8 cellular contexts compared by ENCODE assay signal in the genomic region with DNA sequence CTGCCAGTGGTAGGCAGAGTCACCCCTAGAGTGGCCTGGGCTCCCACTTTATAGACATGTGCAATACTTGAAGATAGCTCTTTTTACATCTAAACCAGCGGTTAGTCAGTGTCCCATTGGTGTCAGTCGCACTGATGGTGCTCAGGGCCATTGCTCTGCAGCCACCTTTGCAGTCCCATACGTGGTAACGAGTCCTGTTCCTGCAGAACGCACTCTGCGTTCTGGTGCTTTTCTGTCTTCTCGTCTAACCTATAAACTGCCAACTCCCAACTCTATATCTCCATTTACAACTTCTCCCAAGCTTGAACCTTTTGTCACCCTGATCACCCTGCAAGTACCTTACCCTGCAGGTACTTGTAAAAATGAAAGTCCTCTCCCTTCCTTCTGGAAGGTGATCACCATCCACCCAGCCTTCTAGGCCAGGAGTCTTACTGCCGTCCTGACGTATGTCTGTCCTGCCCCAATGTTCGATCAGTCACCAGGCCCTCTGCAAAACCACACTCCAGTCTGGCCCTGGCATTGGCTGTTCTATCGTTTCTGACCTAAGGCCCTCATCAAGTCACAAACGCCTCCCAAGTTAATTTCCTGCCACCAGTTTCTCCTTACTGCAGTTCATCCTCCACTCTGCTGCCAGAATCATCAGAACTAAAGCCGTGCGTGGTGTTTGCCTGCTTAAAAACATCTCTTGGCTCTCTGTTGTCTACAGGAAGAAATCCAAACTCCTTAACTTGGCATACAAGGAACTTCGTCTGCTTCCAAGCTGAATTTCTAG. TPM values are rescaled to one million over a fixed set of nuclear protein-coding genes. Genes with fewer than 3 reads are reported as not detected.
DNase-seq lines count a peak whose midpoint lies in the region; ATAC-seq and TF ChIP-seq lines count a peak whose summit lies in the region.

No MANE protein-coding gene starts in this region.

- no peaks in the 10 kb centered on the region for H3K9me3 ChIP-seq in CD4-positive, CD25-positive, alpha-beta regulatory T cell (ENCODE audit: control insufficient read depth in 2 of 2, low read length in 2 of 2)
- no peaks in the 10 kb centered on the region for H3K9me3 ChIP-seq in SK-N-MC (ENCODE audit: low read depth, low read length)
- H3K9me3 ChIP-seq in psoas muscle = no peaks in the 10 kb centered on the region

- DNase-seq in CD4-positive, CD25-positive, alpha-beta regulatory T cell = no peak
- no peak for DNase-seq in SK-N-MC (ENCODE audit: low read depth, low spot score)
- DNase-seq in fibroblast of the aortic adventitia (ENCODE audit: low read depth) = peak; percentile 57
- DNase-seq in psoas muscle = no peak
- no peak for DNase-seq in SK-N-DZ (ENCODE audit: low spot score)
- DNase-seq in activated effector memory CD4-positive, alpha-beta T cell treated with anti-CD3 and anti-CD28 coated beads, Interleukin-2, amount 50 U/mL, for 16 hours = no peak
- DNase-seq in activated gamma-delta T cell (lab: John Stamatoyannopoulos, UW) = no peak

- H3K4me3 Mint-ChIP-seq in CD4-positive, CD25-positive, alpha-beta regulatory T cell = peak overlapping the region in 3 of 4 donors; percentile 5 to 60 (median 19)

- intact Hi-C loops in psoas muscle (cut with DNase I) = loop anchor here in 1 of 2 donors (10.0 kb wide), 1 partner anchor 99 kb away; no protein-coding TSS in a partner anchor

- TF ChIP-seq CTCF in fibroblast of the aortic adventitia (IDR thresholded peaks at IDR 0.05; ENCODE audit: insufficient read depth, low read length) (no peak), psoas muscle (IDR thresholded peaks at IDR 0.05) (no peak)

- no peak for ATAC-seq in CD4-positive, CD25-positive, alpha-beta regulatory T cell (ENCODE audit: low read depth in 2 of 2)
- ATAC-seq in psoas muscle = peak; percentile 34 to 71 (median 58)
- ATAC-seq in HG03354 (IDR thresholded peaks at IDR 0.05; ENCODE audit: poor library complexity, severe bottlenecking, unreplicated experiment) = no peak

- H3K27ac Mint-ChIP-seq in CD4-positive, CD25-positive, alpha-beta regulatory T cell = peak overlapping the region; percentile 9 to 76 (median 68)

- peak overlapping the region; percentile 44 for H3K9ac ChIP-seq in SK-N-MC (ENCODE audit: insufficient read length)

- 34 to 53% (median 38%) methylated on average over 14 to 15 of the region's 15 CpGs for WGBS in psoas muscle, 3 donors

- H3K4me3 ChIP-seq in CD4-positive, CD25-positive, alpha-beta regulatory T cell (ENCODE audit: low read depth, low read length) = no peak overlapping the region
- peak overlapping the region; percentile 20; the same call in 1 of the 2 replicates for H3K4me3 ChIP-seq in SK-N-MC
- no peak overlapping the region for H3K4me3 ChIP-seq in fibroblast of the aortic adventitia (ENCODE audit: low read depth, low read length)
- peak overlapping the region; percentile 41 for H3K4me3 ChIP-seq in psoas muscle

- no peak overlapping the region for H3K27ac ChIP-seq in CD4-positive, CD25-positive, alpha-beta regulatory T cell (ENCODE audit: insufficient read depth, low read length, poor library complexity, severe bottlenecking)
- H3K27ac ChIP-seq in SK-N-MC = peak overlapping the region; percentile 76
- peak overlapping the region; percentile 81 for H3K27ac ChIP-seq in psoas muscle

- peaks cover 25% of the 10 kb centered on the region for H3K4me1 ChIP-seq in CD4-positive, CD25-positive, alpha-beta regulatory T cell (ENCODE audit: control insufficient read depth, insufficient read depth, low read length, poor library complexity, severe bottlenecking)
- peaks cover 55% of the 10 kb centered on the region for H3K4me1 ChIP-seq in psoas muscle

- no peaks in the 10 kb centered on the region for H3K27me3 Mint-ChIP-seq in CD4-positive, CD25-positive, alpha-beta regulatory T cell

- H3K27me3 ChIP-seq in CD4-positive, CD25-positive, alpha-beta regulatory T cell (ENCODE audit: control insufficient read depth, insufficient read depth, low read length) = no peaks in the 10 kb centered on the region
- H3K27me3 ChIP-seq in psoas muscle (ENCODE audit: insufficient read depth in 3 of 3, low read length in 2 of 3) = no peaks in the 10 kb centered on the region

- no peaks in the 10 kb centered on the region for H3K36me3 ChIP-seq in CD4-positive, CD25-positive, alpha-beta regulatory T cell (ENCODE audit: control insufficient read depth, insufficient read depth, low read length)
- H3K36me3 ChIP-seq in SK-N-MC (ENCODE audit: insufficient read depth, low read length) (peaks cover 10% of the 10 kb centered on the region), psoas muscle (ENCODE audit: insufficient read depth in 1 of 2, low read depth in 1 of 2) (no peaks in the 10 kb centered on the region)

- no peaks in the 10 kb centered on the region for H3K9me3 Mint-ChIP-seq in CD4-positive, CD25-positive, alpha-beta regulatory T cell

- H3K4me1 Mint-ChIP-seq in CD4-positive, CD25-positive, alpha-beta regulatory T cell = peaks cover 31 to 86% (median 66%) of the 10 kb centered on the region in 4 donors

- no peaks in the 10 kb centered on the region for H3K36me3 Mint-ChIP-seq in CD4-positive, CD25-positive, alpha-beta regulatory T cell

RNA-seq across cellular contexts. Expression of gene RREB1, which starts 7.9 kb away (rescaled TPM):
- 45.2 TPM for total RNA-seq in CD4-positive, CD25-positive, alpha-beta regulatory T cell
- 1 to 10 TPM; 1.2 to 3.8 (median 2.1) TPM for polyA plus RNA-seq in CD4-positive, CD25-positive, alpha-beta regulatory T cell
- total RNA-seq in fibroblast of the aortic adventitia (ENCODE audit: low replicate concordance) (17.6 and 23.8 TPM in 2 replicates), psoas muscle (10 to 100 TPM; 32.7 to 49.4 (median 39.6) TPM)
- 10 to 100 TPM in 1 of 3 donors, 1 to 10 TPM in 2; 4.6 to 15.1 (median 8.9) TPM for polyA plus RNA-seq in psoas muscle
- 0.13 TPM in 1 of 2 replicates, not detected in the other for polyA plus RNA-seq in SK-N-DZ (2014; cell fraction: cytosol; rRNA removed)
- not detected in 2 replicates for polyA plus RNA-seq in SK-N-DZ (2014; cell fraction: nucleus; rRNA removed)

Comparison
In these comparisons a context has a peak if more than half of its experiments do, and no peak if none do; other contexts are left out.
1. ATAC-seq: peak in psoas muscle (4 of 4); none in CD4-positive, CD25-positive, alpha-beta regulatory T cell (0 of 2) and HG03354 (single experiment).
2. H3K4me3 ChIP-seq: peak in SK-N-MC (single experiment) and psoas muscle (single experiment); none in CD4-positive, CD25-positive, alpha-beta regulatory T cell (single experiment) and fibroblast of the aortic adventitia (single experiment).